ENCODE assay signal across 17 cellular contexts in genomic region chr10:129530486-129531065, GRCh38.
"Had no signal": no experiment of that assay in that cellular context is flagged by ENCODE, and none has a peak within 500 bp of the region (broad histone marks: within the 10 kb centered on the region; RNA-seq: fewer than 3 reads in every experiment).

No MANE protein-coding gene starts in this region.

- H3K9me3 Mint-ChIP-seq: stimulated activated naive CD8-positive, alpha-beta T cell treated with anti-CD3 and anti-CD28 coated beads, Interleukin-15, Interleukin-2, amounts not matched to agents 100 ng/mL and 50 ng/mL, for 24 hours had no signal

- H3K9me3 ChIP-seq: esophagus muscularis mucosa, ovary, thoracic aorta had no signal

- H3K27ac Mint-ChIP-seq: activated CD4-positive, alpha-beta memory T cell treated with anti-CD3 and anti-CD28 coated beads, Interleukin-2, amount 10 ng/mL, durations not matched to agents 7 days and 5 days; activated CD4-positive, alpha-beta T cell treated with anti-CD3 and anti-CD28 coated beads for 36 hours; activated naive CD8-positive, alpha-beta T cell treated with anti-CD3 and anti-CD28 coated beads, Interleukin-2, amount 10 ng/mL, durations not matched to agents 7 days and 5 days; activated T-cell treated with anti-CD3 and anti-CD28 coated beads, Interleukin-2, amount 50 U/mL, for 72 hours; stimulated activated naive CD8-positive, alpha-beta T cell treated with anti-CD3 and anti-CD28 coated beads, Interleukin-15, Interleukin-2, amounts not matched to agents 100 ng/mL and 50 ng/mL, for 24 hours had no signal

- DNase-seq: activated CD4-positive, alpha-beta memory T cell treated with anti-CD3 and anti-CD28 coated beads, Interleukin-2, amount 10 ng/mL, durations not matched to agents 7 days and 5 days; activated CD4-positive, alpha-beta T cell treated with anti-CD3 and anti-CD28 coated beads for 36 hours; activated CD8-positive, alpha-beta memory T cell treated with anti-CD3 and anti-CD28 coated beads, Interleukin-2, amount 50 U/mL, for 4 hours; activated naive CD8-positive, alpha-beta T cell treated with anti-CD3 and anti-CD28 coated beads, Interleukin-2, amount 10 ng/mL, durations not matched to agents 7 days and 5 days; activated T-cell treated with anti-CD3 and anti-CD28 coated beads, Interleukin-2, amount 50 U/mL, for 72 hours; anterior cingulate cortex; heart right ventricle; ovary; stimulated activated CD4-positive, alpha-beta T cell treated with anti-CD3 and anti-CD28 coated beads, Interleukin-4, amount 100 ng/mL, for 1 hour; stimulated activated CD8-positive, alpha-beta memory T cell treated with anti-CD3 and anti-CD28 coated beads, Interleukin-4, amount 100 ng/mL, for 48 hours; T1000 had no signal

- H3K4me1 Mint-ChIP-seq: activated CD4-positive, alpha-beta memory T cell treated with anti-CD3 and anti-CD28 coated beads, Interleukin-2, amount 10 ng/mL, durations not matched to agents 7 days and 5 days had no signal

- H3K27me3 Mint-ChIP-seq: activated CD4-positive, alpha-beta memory T cell treated with anti-CD3 and anti-CD28 coated beads, Interleukin-2, amount 10 ng/mL, durations not matched to agents 7 days and 5 days; activated CD4-positive, alpha-beta T cell treated with anti-CD3 and anti-CD28 coated beads for 36 hours; activated naive CD8-positive, alpha-beta T cell treated with anti-CD3 and anti-CD28 coated beads, Interleukin-2, amount 10 ng/mL, durations not matched to agents 7 days and 5 days; stimulated activated naive CD8-positive, alpha-beta T cell treated with anti-CD3 and anti-CD28 coated beads, Interleukin-15, Interleukin-2, amounts not matched to agents 100 ng/mL and 50 ng/mL, for 24 hours had no signal

- H3K27ac ChIP-seq: dorsolateral prefrontal cortex, esophagus muscularis mucosa, heart right ventricle, ovary, thoracic aorta, VCaP had no signal

- H3K4me3 Mint-ChIP-seq: activated CD4-positive, alpha-beta memory T cell treated with anti-CD3 and anti-CD28 coated beads, Interleukin-2, amount 10 ng/mL, durations not matched to agents 7 days and 5 days; activated CD4-positive, alpha-beta T cell treated with anti-CD3 and anti-CD28 coated beads for 36 hours; activated naive CD8-positive, alpha-beta T cell treated with anti-CD3 and anti-CD28 coated beads, Interleukin-2, amount 10 ng/mL, durations not matched to agents 7 days and 5 days; activated T-cell treated with anti-CD3 and anti-CD28 coated beads, Interleukin-2, amount 50 U/mL, for 72 hours; stimulated activated naive CD8-positive, alpha-beta T cell treated with anti-CD3 and anti-CD28 coated beads, Interleukin-15, Interleukin-2, amounts not matched to agents 100 ng/mL and 50 ng/mL, for 24 hours had no signal

- ATAC-seq: activated CD4-positive, alpha-beta T cell treated with anti-CD3 and anti-CD28 coated beads for 36 hours; activated T-cell treated with anti-CD3 and anti-CD28 coated beads, Interleukin-2, amount 50 U/mL, for 72 hours; left lobe of liver had no signal

- H3K4me3 ChIP-seq: dorsolateral prefrontal cortex, esophagus muscularis mucosa, heart right ventricle, ovary, thoracic aorta had no signal

- H3K27me3 ChIP-seq: dorsolateral prefrontal cortex, esophagus muscularis mucosa, heart right ventricle, ovary had no signal

- H3K36me3 ChIP-seq: ovary, thoracic aorta had no signal
